Comparison of ENCODE assay signal across 2 cellular contexts in the genomic region with DNA sequence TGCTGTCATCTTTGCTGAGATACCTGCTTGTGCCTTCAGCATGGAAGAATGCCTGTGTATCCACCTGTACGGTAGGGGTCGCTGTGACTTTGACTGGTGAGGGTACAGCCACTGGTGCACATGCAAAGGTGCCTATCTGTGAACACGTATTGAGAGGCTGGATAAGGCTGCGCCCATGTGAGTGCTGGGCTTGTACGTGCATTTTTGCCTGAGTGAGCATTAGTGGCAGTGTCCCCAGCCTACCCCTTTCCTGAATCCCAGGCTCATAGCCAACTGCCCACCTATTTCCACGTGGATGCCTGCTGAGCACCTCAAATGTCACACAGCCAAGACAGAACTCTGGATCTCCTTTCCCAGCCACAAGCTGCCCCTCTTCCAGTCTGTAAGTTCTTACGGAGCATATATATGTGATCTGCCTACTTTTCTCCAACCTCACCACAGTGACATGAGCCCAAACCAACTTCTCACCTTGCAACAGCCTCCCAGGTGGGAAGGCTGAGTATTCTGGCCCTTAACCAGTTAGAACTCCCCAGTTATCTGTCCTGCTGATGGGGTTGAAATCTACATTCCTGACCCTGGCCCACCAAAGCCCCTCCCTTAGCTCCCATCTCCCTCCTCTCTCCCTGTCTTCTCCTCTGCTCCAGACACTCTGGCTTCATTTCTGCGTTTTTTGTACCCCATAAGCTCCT.
TF ChIP-seq lines count a peak whose summit lies in the region.

No MANE protein-coding gene starts in this region.

TF ChIP-seq in SK-N-SH, 30 proteins besides CTCF, POLR2A, EP300 and RAD21 (continued from another document):
- TF ChIP-seq, protein P1, sequence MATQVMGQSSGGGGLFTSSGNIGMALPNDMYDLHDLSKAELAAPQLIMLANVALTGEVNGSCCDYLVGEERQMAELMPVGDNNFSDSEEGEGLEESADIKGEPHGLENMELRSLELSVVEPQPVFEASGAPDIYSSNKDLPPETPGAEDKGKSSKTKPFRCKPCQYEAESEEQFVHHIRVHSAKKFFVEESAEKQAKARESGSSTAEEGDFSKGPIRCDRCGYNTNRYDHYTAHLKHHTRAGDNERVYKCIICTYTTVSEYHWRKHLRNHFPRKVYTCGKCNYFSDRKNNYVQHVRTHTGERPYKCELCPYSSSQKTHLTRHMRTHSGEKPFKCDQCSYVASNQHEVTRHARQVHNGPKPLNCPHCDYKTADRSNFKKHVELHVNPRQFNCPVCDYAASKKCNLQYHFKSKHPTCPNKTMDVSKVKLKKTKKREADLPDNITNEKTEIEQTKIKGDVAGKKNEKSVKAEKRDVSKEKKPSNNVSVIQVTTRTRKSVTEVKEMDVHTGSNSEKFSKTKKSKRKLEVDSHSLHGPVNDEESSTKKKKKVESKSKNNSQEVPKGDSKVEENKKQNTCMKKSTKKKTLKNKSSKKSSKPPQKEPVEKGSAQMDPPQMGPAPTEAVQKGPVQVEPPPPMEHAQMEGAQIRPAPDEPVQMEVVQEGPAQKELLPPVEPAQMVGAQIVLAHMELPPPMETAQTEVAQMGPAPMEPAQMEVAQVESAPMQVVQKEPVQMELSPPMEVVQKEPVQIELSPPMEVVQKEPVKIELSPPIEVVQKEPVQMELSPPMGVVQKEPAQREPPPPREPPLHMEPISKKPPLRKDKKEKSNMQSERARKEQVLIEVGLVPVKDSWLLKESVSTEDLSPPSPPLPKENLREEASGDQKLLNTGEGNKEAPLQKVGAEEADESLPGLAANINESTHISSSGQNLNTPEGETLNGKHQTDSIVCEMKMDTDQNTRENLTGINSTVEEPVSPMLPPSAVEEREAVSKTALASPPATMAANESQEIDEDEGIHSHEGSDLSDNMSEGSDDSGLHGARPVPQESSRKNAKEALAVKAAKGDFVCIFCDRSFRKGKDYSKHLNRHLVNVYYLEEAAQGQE (IDR thresholded peaks at IDR 0.05; ENCODE audit: low read depth, low read length) = no peak
- TF ChIP-seq MXI1 (IDR thresholded peaks at IDR 0.05; ENCODE audit: low read depth, low read length) = no peak

TF ChIP-seq in SK-N-SH treated with all-trans-retinoic acid at 6 μM for 48 hours, 23 proteins besides CTCF, POLR2A, EP300 and RAD21 (continued from another document):
- TF ChIP-seq, protein P2, sequence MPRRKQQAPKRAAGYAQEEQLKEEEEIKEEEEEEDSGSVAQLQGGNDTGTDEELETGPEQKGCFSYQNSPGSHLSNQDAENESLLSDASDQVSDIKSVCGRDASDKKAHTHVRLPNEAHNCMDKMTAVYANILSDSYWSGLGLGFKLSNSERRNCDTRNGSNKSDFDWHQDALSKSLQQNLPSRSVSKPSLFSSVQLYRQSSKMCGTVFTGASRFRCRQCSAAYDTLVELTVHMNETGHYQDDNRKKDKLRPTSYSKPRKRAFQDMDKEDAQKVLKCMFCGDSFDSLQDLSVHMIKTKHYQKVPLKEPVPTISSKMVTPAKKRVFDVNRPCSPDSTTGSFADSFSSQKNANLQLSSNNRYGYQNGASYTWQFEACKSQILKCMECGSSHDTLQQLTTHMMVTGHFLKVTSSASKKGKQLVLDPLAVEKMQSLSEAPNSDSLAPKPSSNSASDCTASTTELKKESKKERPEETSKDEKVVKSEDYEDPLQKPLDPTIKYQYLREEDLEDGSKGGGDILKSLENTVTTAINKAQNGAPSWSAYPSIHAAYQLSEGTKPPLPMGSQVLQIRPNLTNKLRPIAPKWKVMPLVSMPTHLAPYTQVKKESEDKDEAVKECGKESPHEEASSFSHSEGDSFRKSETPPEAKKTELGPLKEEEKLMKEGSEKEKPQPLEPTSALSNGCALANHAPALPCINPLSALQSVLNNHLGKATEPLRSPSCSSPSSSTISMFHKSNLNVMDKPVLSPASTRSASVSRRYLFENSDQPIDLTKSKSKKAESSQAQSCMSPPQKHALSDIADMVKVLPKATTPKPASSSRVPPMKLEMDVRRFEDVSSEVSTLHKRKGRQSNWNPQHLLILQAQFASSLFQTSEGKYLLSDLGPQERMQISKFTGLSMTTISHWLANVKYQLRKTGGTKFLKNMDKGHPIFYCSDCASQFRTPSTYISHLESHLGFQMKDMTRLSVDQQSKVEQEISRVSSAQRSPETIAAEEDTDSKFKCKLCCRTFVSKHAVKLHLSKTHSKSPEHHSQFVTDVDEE (CRISPR knock-in tag; IDR thresholded peaks at IDR 0.05) = no peak
- TF ChIP-seq PPARA (CRISPR knock-in tag; IDR thresholded peaks at IDR 0.05; ENCODE audit: borderline replicate concordance) (no peak), ZC3H10 (CRISPR knock-in tag; IDR thresholded peaks at IDR 0.05) (no peak), ISL1 (CRISPR knock-in tag; IDR thresholded peaks at IDR 0.05) (no peak)
- TF ChIP-seq, protein P3, sequence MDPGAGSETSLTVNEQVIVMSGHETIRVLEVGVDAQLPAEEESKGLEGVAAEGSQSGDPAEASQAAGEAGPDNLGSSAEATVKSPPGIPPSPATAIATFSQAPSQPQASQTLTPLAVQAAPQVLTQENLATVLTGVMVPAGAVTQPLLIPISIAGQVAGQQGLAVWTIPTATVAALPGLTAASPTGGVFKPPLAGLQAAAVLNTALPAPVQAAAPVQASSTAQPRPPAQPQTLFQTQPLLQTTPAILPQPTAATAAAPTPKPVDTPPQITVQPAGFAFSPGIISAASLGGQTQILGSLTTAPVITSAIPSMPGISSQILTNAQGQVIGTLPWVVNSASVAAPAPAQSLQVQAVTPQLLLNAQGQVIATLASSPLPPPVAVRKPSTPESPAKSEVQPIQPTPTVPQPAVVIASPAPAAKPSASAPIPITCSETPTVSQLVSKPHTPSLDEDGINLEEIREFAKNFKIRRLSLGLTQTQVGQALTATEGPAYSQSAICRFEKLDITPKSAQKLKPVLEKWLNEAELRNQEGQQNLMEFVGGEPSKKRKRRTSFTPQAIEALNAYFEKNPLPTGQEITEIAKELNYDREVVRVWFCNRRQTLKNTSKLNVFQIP (CRISPR knock-in tag; IDR thresholded peaks at IDR 0.05; ENCODE audit: borderline replicate concordance, low read depth) = no peak
TF ChIP-seq in SK-N-SH treated with all-trans-retinoic acid at 6 μM for 48 hours: peak in this region for 0.
